9 cellular contexts compared by ENCODE assay signal in genomic region chr6:139370047-139370706, GRCh38. TPM values are rescaled to one million over a fixed set of nuclear protein-coding genes. Genes with fewer than 3 reads are reported as not detected.
DNase-seq lines count a peak whose midpoint lies in the region; ATAC-seq, FAIRE-seq and TF ChIP-seq lines count a peak whose summit lies in the region.
"Had no signal": no experiment of that assay in that cellular context is flagged by ENCODE, and none has a peak within 500 bp of the region (broad histone marks: within the 10 kb centered on the region; RNA-seq: fewer than 3 reads in every experiment).

No MANE protein-coding gene starts in this region.

- no peak for TF ChIP-seq EP300 in gastroesophageal sphincter (IDR thresholded peaks at IDR 0.05)

- TF ChIP-seq CTCF in AG10803 (conservative IDR thresholded peaks at IDR 0.05; ENCODE audit: low read length) (no peak), GM23338 (conservative IDR thresholded peaks at IDR 0.05; ENCODE audit: low read depth in 2 of 2) (no peak), VCaP (conservative IDR thresholded peaks at IDR 0.05) (no peak), gastroesophageal sphincter (IDR thresholded peaks at IDR 0.05) (no peak)

- no peak for ATAC-seq in GM23338
- peak; percentile 8 for ATAC-seq in gastroesophageal sphincter

- no peak overlapping the region for H2AFZ ChIP-seq in GM23338

- TF ChIP-seq POLR2A in gastroesophageal sphincter (IDR thresholded peaks at IDR 0.05) = no peak

- no peaks in the 10 kb centered on the region; the same call in 2 of the 3 replicates for H3K9me3 Mint-ChIP-seq in GM23338
- H3K9me3 Mint-ChIP-seq: memory B cell had no signal

- H3K27ac ChIP-seq in GM23338 (ENCODE audit: low read depth) = peak overlapping the region; percentile 7; the same call in 1 of the 2 replicates
- peak overlapping the region; percentile 99 for H3K27ac ChIP-seq in VCaP
- peak overlapping the region; percentile 78 to 97 (median 90) for H3K27ac ChIP-seq in gastroesophageal sphincter
- peak overlapping the region; percentile 70 to 81 for H3K27ac ChIP-seq in small intestine (ENCODE audit: low read depth in 1 of 2, low read length in 1 of 2)

- H3K79me2 ChIP-seq in GM23338 (replicated peaks; ENCODE audit: insufficient read depth) = peaks cover 33% of the 10 kb centered on the region

- no peaks in the 10 kb centered on the region for H4K20me1 ChIP-seq in GM23338 (replicated peaks; ENCODE audit: insufficient read depth)

- peaks cover 56% of the 10 kb centered on the region for H3K4me1 Mint-ChIP-seq in GM23338

- no peak for FAIRE-seq in small intestine (lab: Jason Lieb, UNC)

- peak overlapping the region; percentile 57; the same call in 1 of the 2 replicates for H3K4me2 ChIP-seq in GM23338

- H3K9me2 ChIP-seq in GM23338 (ENCODE audit: insufficient read depth) = no peaks in the 10 kb centered on the region

- peak overlapping the region; percentile 10; the same call in 1 of the 3 replicates for H3K4me3 Mint-ChIP-seq in GM23338
- H3K4me3 Mint-ChIP-seq: memory B cell had no signal

- H3K27me3 ChIP-seq in GM23338 (ENCODE audit: insufficient read depth) (no peaks in the 10 kb centered on the region), gastroesophageal sphincter (no peaks in the 10 kb centered on the region), small intestine (ENCODE audit: control insufficient read depth in 2 of 2, insufficient read depth in 2 of 2, low read length in 2 of 2) (no peaks in the 10 kb centered on the region)

- peaks cover 8% of the 10 kb centered on the region for H3K27me3 Mint-ChIP-seq in GM23338 (ENCODE audit: insufficient read depth, low read depth, poor library complexity)
- H3K27me3 Mint-ChIP-seq: memory B cell had no signal

- H3K4me3 ChIP-seq in AG10803 (ENCODE audit: low read length) (peak overlapping the region; percentile 16; the same call in 1 of the 2 replicates), GM23338 (no peak overlapping the region), gastroesophageal sphincter (peak overlapping the region; percentile 79), small intestine (ENCODE audit: low read depth in 1 of 2, low read length in 2 of 2) (peak overlapping the region in 1 of 2 donors; percentile 8)

- H3K36me3 ChIP-seq in GM23338 (ENCODE audit: insufficient read depth) (0 out of 2 replicates have a peak, but pooled peaks cover 4% of the 10 kb centered on the region), gastroesophageal sphincter (peaks cover 0 to 18% of the 10 kb centered on the region in 2 donors), small intestine (ENCODE audit: control insufficient read depth in 2 of 2, insufficient read depth in 2 of 2, low read length in 2 of 2) (no peaks in the 10 kb centered on the region)

- H3K4me1 ChIP-seq in GM23338 (ENCODE audit: insufficient read depth) (peaks cover 41% of the 10 kb centered on the region), gastroesophageal sphincter (peaks cover 2 to 36% (median 10%) of the 10 kb centered on the region in 3 donors), small intestine (ENCODE audit: control insufficient read depth in 2 of 2, insufficient read depth in 1 of 2, low read depth in 1 of 2, low read length in 1 of 2) (no peaks in the 10 kb centered on the region)

- WGBS in gastroesophageal sphincter (ENCODE audit: low coverage in 1 of 2), 2 donors = 5 to 6% methylated on average over 6 of the region's 6 CpGs
- 9 to 24% (median 21%) methylated on average over 6 of the region's 6 CpGs for WGBS in small intestine, 3 donors

- H3F3A ChIP-seq in GM23338 (replicated peaks; ENCODE audit: low read depth) = no peaks in the 10 kb centered on the region; the same call in 1 of the 2 replicates

- peaks cover 32% of the 10 kb centered on the region for H3K36me3 Mint-ChIP-seq in GM23338 (ENCODE audit: low read depth)

- DNase-seq in AG10803 (ENCODE audit: low read depth) (peak; percentile 94), GM23338 (ENCODE audit: low spot score) (no peak), small intestine (peak; percentile 87), SW480 (ENCODE audit: low spot score) (no peak), GDM1 (lab: John Stamatoyannopoulos, UW) (no peak)
- DNase-seq in activated CD4-positive, alpha-beta T cell treated with anti-CD3 and anti-CD28 coated beads, Interleukin-2, amount 50 U/mL, for 4 hours = no peak

- H3K27ac Mint-ChIP-seq in GM23338 = peak overlapping the region; percentile 55; the same call in 1 of the 2 replicates
- H3K27ac Mint-ChIP-seq: memory B cell had no signal

- H3K9me3 ChIP-seq in gastroesophageal sphincter (no peaks in the 10 kb centered on the region), small intestine (ENCODE audit: control insufficient read depth, low read depth) (no peaks in the 10 kb centered on the region)

TF ChIP-seq in GM23338, 12 proteins besides CTCF, POLR2A, EP300 and RAD21 (continues in another document):
- TF ChIP-seq JUNB (IDR thresholded peaks at IDR 0.05; ENCODE audit: unreplicated experiment) (no peak), STAT1 (IDR thresholded peaks at IDR 0.05; ENCODE audit: unreplicated experiment) (no peak)
- TF ChIP-seq, protein P1, sequence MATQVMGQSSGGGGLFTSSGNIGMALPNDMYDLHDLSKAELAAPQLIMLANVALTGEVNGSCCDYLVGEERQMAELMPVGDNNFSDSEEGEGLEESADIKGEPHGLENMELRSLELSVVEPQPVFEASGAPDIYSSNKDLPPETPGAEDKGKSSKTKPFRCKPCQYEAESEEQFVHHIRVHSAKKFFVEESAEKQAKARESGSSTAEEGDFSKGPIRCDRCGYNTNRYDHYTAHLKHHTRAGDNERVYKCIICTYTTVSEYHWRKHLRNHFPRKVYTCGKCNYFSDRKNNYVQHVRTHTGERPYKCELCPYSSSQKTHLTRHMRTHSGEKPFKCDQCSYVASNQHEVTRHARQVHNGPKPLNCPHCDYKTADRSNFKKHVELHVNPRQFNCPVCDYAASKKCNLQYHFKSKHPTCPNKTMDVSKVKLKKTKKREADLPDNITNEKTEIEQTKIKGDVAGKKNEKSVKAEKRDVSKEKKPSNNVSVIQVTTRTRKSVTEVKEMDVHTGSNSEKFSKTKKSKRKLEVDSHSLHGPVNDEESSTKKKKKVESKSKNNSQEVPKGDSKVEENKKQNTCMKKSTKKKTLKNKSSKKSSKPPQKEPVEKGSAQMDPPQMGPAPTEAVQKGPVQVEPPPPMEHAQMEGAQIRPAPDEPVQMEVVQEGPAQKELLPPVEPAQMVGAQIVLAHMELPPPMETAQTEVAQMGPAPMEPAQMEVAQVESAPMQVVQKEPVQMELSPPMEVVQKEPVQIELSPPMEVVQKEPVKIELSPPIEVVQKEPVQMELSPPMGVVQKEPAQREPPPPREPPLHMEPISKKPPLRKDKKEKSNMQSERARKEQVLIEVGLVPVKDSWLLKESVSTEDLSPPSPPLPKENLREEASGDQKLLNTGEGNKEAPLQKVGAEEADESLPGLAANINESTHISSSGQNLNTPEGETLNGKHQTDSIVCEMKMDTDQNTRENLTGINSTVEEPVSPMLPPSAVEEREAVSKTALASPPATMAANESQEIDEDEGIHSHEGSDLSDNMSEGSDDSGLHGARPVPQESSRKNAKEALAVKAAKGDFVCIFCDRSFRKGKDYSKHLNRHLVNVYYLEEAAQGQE (IDR thresholded peaks at IDR 0.05; ENCODE audit: unreplicated experiment) = no peak

RNA-seq across cellular contexts. Expression of gene CITED2, which starts 4.3 kb away (rescaled TPM):
- 74.4 and 76.9 TPM in 2 replicates for total RNA-seq in GM23338 (2014; rRNA removed; shearing (Covaris generic))
- polyA plus RNA-seq in GM23338 (2016; fragmentation: Nextera tagmentation; extraction: Ambion mirVana) (24.8 and 26.6 TPM in 2 replicates), small intestine (10 to 100 TPM; 21.1 to 39.5 (median 23.5) TPM)
- total RNA-seq in gastroesophageal sphincter = 100 to 1,000 TPM; 103 to 553 (median 336) TPM

Comparison
In these comparisons a context has a peak if more than half of its experiments do, and no peak if none do; other contexts are left out.
1. DNase-seq: peak in AG10803 (single experiment) and small intestine (single experiment); none in GM23338 (single experiment), SW480 (single experiment), activated CD4-positive, alpha-beta T cell treated with anti-CD3 and anti-CD28 coated beads, Interleukin-2, amount 50 U/mL, for 4 hours (0 of 2) and GDM1 (single experiment).
2. H3K27ac ChIP-seq: peak in every context shown above with its lines; median percentile 99 in VCaP; 90 in gastroesophageal sphincter; 76 in small intestine; 7 in GM23338.